In genomic region chr2:219059375-219059724, GRCh38 we compare ENCODE assay signal across 15 cellular contexts. TPM values are rescaled to one million over a fixed set of nuclear protein-coding genes. Genes with fewer than 3 reads are reported as not detected.
A peak's percentile ranks its signal among the peaks of the same experiment; 100 is the strongest.
DNase-seq lines count a peak whose midpoint lies in the region; ATAC-seq and TF ChIP-seq lines count a peak whose summit lies in the region.
"Had no signal": no experiment of that assay in that cellular context is flagged by ENCODE, and none has a peak within 500 bp of the region (broad histone marks: within the 10 kb centered on the region; RNA-seq: fewer than 3 reads in every experiment).

No MANE protein-coding gene starts in this region.

- WGBS in hepatocyte (ENCODE audit: low lambda C conversion rate, missing lambda C conversion rate) = 6% methylated on average over 17 of the region's 17 CpGs
- WGBS in prostate gland = 4% methylated on average over 17 of the region's 17 CpGs

- H3K27me3 ChIP-seq in CD8-positive, alpha-beta memory T cell (ENCODE audit: insufficient read depth, low read length, poor library complexity, severe bottlenecking) = peaks cover 39% of the 10 kb centered on the region
- peaks cover 84% of the 10 kb centered on the region for H3K27me3 ChIP-seq in RWPE2 (ENCODE audit: insufficient read depth, poor library complexity, severe bottlenecking)
- H3K27me3 ChIP-seq in hepatocyte = peaks cover 74% of the 10 kb centered on the region
- peaks cover 3% of the 10 kb centered on the region for H3K27me3 ChIP-seq in prostate gland (replicated peaks; ENCODE audit: insufficient read depth)

- no peak overlapping the region for H3K27ac ChIP-seq in CD8-positive, alpha-beta memory T cell (ENCODE audit: low read depth, low read length)
- H3K27ac ChIP-seq in RWPE2 (ENCODE audit: poor library complexity, severe bottlenecking) (no peak overlapping the region), hepatocyte (peak overlapping the region; percentile 61), prostate gland (peak overlapping the region in 1 of 2 donors; percentile 1)
- H3K27ac ChIP-seq: C4-2B, foreskin keratinocyte, SK-N-MC had no signal

- no peaks in the 10 kb centered on the region for H3K9me3 ChIP-seq in CD8-positive, alpha-beta memory T cell (ENCODE audit: low read length)
- H3K9me3 ChIP-seq in RWPE2 (ENCODE audit: severe bottlenecking) (no peaks in the 10 kb centered on the region), hepatocyte (ENCODE audit: low read depth) (no peaks in the 10 kb centered on the region), prostate gland (no peaks in the 10 kb centered on the region)

- no peaks in the 10 kb centered on the region for H3K9me3 Mint-ChIP-seq in CD8-positive, alpha-beta memory T cell
- H3K9me3 Mint-ChIP-seq in glutamatergic neuron (ENCODE audit: unreplicated experiment) = no peaks in the 10 kb centered on the region
- H3K9me3 Mint-ChIP-seq: activated CD4-positive, alpha-beta T cell treated with anti-CD3 and anti-CD28 coated beads, Interleukin-2, amount 10 ng/mL, durations not matched to agents 7 days and 5 days had no signal

- TF ChIP-seq CTCF in RWPE2 (IDR thresholded peaks at IDR 0.05; ENCODE audit: poor library complexity, severe bottlenecking) = no peak
- no peak for TF ChIP-seq CTCF in hepatocyte (IDR thresholded peaks at IDR 0.05; ENCODE audit: poor library complexity)
- no peak for TF ChIP-seq CTCF in prostate gland (IDR thresholded peaks at IDR 0.05)
- TF ChIP-seq CTCF in glutamatergic neuron (IDR thresholded peaks at IDR 0.05; ENCODE audit: partially characterized antibody, unreplicated experiment) = no peak

- TF ChIP-seq POLR2A in prostate gland (IDR thresholded peaks at IDR 0.05) (no peak), erythroblast (IDR thresholded peaks at IDR 0.05; ENCODE audit: low read length) (no peak)

- peaks cover 17% of the 10 kb centered on the region for H3K79me2 ChIP-seq in hepatocyte

- POLR2A ChIA-PET in CD8-positive, alpha-beta memory T cell (lab: Charles Lee) = no interaction called here

- H2AFZ ChIP-seq in hepatocyte = no peak overlapping the region

- peak overlapping the region; percentile 76 for H3K4me2 ChIP-seq in hepatocyte

- intact Hi-C loops in prostate gland (cut with DNase I) = loop anchor here (2.0 to 5.0 kb wide), 2 partner anchors 58 to 95 kb away; no protein-coding TSS in a partner anchor

- peaks cover 0 to 2% (median 0%) of the 10 kb centered on the region in 3 donors for H3K36me3 Mint-ChIP-seq in CD8-positive, alpha-beta memory T cell
- peaks cover under 1% of the 10 kb centered on the region for H3K36me3 Mint-ChIP-seq in glutamatergic neuron (ENCODE audit: unreplicated experiment)

- no peaks in the 10 kb centered on the region for H3K36me3 ChIP-seq in CD8-positive, alpha-beta memory T cell (ENCODE audit: insufficient read depth, low read length)
- H3K36me3 ChIP-seq in RWPE2 (ENCODE audit: low read depth) = no peaks in the 10 kb centered on the region
- H3K36me3 ChIP-seq in hepatocyte (replicated peaks; ENCODE audit: insufficient read depth, low read depth) = no peaks in the 10 kb centered on the region
- H3K36me3 ChIP-seq in prostate gland = no peaks in the 10 kb centered on the region

- peaks cover 53 to 74% of the 10 kb centered on the region in 2 donors for H3K27me3 Mint-ChIP-seq in CD8-positive, alpha-beta memory T cell
- H3K27me3 Mint-ChIP-seq in glutamatergic neuron (ENCODE audit: unreplicated experiment) = peaks cover 25% of the 10 kb centered on the region

- H3K4me1 Mint-ChIP-seq in CD8-positive, alpha-beta memory T cell = peaks cover 12 to 30% (median 23%) of the 10 kb centered on the region in 3 donors
- H3K4me1 Mint-ChIP-seq in glutamatergic neuron (ENCODE audit: low read depth, unreplicated experiment) = no peaks in the 10 kb centered on the region

- no peak for DNase-seq in CD8-positive, alpha-beta memory T cell
- DNase-seq in RWPE2 (ENCODE audit: low spot score) (no peak), hepatocyte (ENCODE audit: low spot score) (no peak), prostate gland (ENCODE audit: low spot score) (no peak), glutamatergic neuron (no peak), erythroblast (lab: John Stamatoyannopoulos, UW) (no peak)
- DNase-seq: activated CD4-positive, alpha-beta T cell treated with anti-CD3 and anti-CD28 coated beads, Interleukin-2, amount 10 ng/mL, durations not matched to agents 7 days and 5 days; activated naive CD4-positive, alpha-beta T cell; cortex of kidney had no signal

- peaks cover 21% of the 10 kb centered on the region for H3K4me1 ChIP-seq in CD8-positive, alpha-beta memory T cell (ENCODE audit: insufficient read depth, low read length)
- no peaks in the 10 kb centered on the region for H3K4me1 ChIP-seq in RWPE2 (ENCODE audit: insufficient read depth, poor library complexity, severe bottlenecking)
- H3K4me1 ChIP-seq in hepatocyte (ENCODE audit: insufficient read depth) = no peaks in the 10 kb centered on the region
- peaks cover 16% of the 10 kb centered on the region for H3K4me1 ChIP-seq in prostate gland (replicated peaks)
- H3K4me1 ChIP-seq: foreskin keratinocyte had no signal

- peak overlapping the region in 6 of 7 donors; percentile 19 to 67 (median 54) for H3K4me3 Mint-ChIP-seq in CD8-positive, alpha-beta memory T cell
- H3K4me3 Mint-ChIP-seq in glutamatergic neuron (ENCODE audit: unreplicated experiment) = no peak overlapping the region
- H3K4me3 Mint-ChIP-seq: activated CD4-positive, alpha-beta T cell treated with anti-CD3 and anti-CD28 coated beads, Interleukin-2, amount 10 ng/mL, durations not matched to agents 7 days and 5 days had no signal

- H3K27ac Mint-ChIP-seq in CD8-positive, alpha-beta memory T cell = no peak overlapping the region
- H3K27ac Mint-ChIP-seq in glutamatergic neuron (ENCODE audit: unreplicated experiment) = no peak overlapping the region
- H3K27ac Mint-ChIP-seq: activated CD4-positive, alpha-beta T cell treated with anti-CD3 and anti-CD28 coated beads, Interleukin-2, amount 10 ng/mL, durations not matched to agents 7 days and 5 days had no signal

- CTCF ChIA-PET in CD8-positive, alpha-beta memory T cell (lab: Charles Lee) = interaction anchor here (1.1 to 5.5 kb wide), 10 partner anchors 9 to 236 kb away, joined by 3 to 70 read pairs (median 18); partner anchors contain the start of genes CFAP65 and NHEJ1

- peaks cover 31% of the 10 kb centered on the region for H4K20me1 ChIP-seq in hepatocyte (ENCODE audit: insufficient read depth, poor library complexity, severe bottlenecking)

- H3K9me2 ChIP-seq in hepatocyte (replicated peaks; ENCODE audit: insufficient read depth) = no peaks in the 10 kb centered on the region

- no peak overlapping the region for H3K4me3 ChIP-seq in CD8-positive, alpha-beta memory T cell (ENCODE audit: low read length)
- H3K4me3 ChIP-seq in RWPE2 (ENCODE audit: severe bottlenecking) (no peak overlapping the region), hepatocyte (peak overlapping the region; percentile 72), prostate gland (peak overlapping the region; percentile 23 to 45)
- H3K4me3 ChIP-seq: SK-N-MC had no signal

- 0 out of 3 replicates have a peak, but pooled peaks have one; percentile 3 for ATAC-seq in RWPE2 (ENCODE audit: low read depth)
- ATAC-seq in HG03175 (IDR thresholded peaks at IDR 0.05; ENCODE audit: unreplicated experiment) = no peak
- no peak for ATAC-seq in GM21717 (IDR thresholded peaks at IDR 0.05; ENCODE audit: unreplicated experiment)
- ATAC-seq: foreskin keratinocyte had no signal

RNA-seq across cellular contexts. Expression of gene IHH, which starts 1.4 kb away (rescaled TPM):
- total RNA-seq in CD8-positive, alpha-beta memory T cell = not detected
- polyA plus RNA-seq in CD8-positive, alpha-beta memory T cell = not detected
- total RNA-seq in hepatocyte (23.0 and 23.1 TPM in 2 replicates), prostate gland (1 to 10 TPM; 3.2 to 9.6 TPM), glutamatergic neuron (ENCODE audit: unreplicated experiment) (not detected)
- 27.7 and 36.3 TPM in 2 replicates for polyA plus RNA-seq in hepatocyte
- total RNA-seq: activated CD4-positive, alpha-beta T cell treated with anti-CD3 and anti-CD28 coated beads, Interleukin-2, amount 10 ng/mL, durations not matched to agents 7 days and 5 days; foreskin keratinocyte had no signal

RNA-seq across cellular contexts. Expression of gene CFAP65, which starts 18.0 kb away (rescaled TPM):
- not detected for total RNA-seq in CD8-positive, alpha-beta memory T cell
- polyA plus RNA-seq in CD8-positive, alpha-beta memory T cell = not detected
- total RNA-seq in hepatocyte (0.03 and 0.12 TPM in 2 replicates), prostate gland (1 to 10 TPM in 1 of 2 donors, not detected in 1; 4.4 TPM), glutamatergic neuron (ENCODE audit: unreplicated experiment) (1.1 TPM)
- polyA plus RNA-seq in hepatocyte = 0.05 and 0.06 TPM in 2 replicates
- total RNA-seq: activated CD4-positive, alpha-beta T cell treated with anti-CD3 and anti-CD28 coated beads, Interleukin-2, amount 10 ng/mL, durations not matched to agents 7 days and 5 days; foreskin keratinocyte; lower leg skin had no signal
- polyA plus RNA-seq: foreskin keratinocyte had no signal

Comparison
In these comparisons a context has a peak if more than half of its experiments do, and no peak if none do; other contexts are left out.
1. H3K4me3 ChIP-seq: peak in hepatocyte (single experiment) and prostate gland (2 of 2); none in CD8-positive, alpha-beta memory T cell (single experiment) and RWPE2 (single experiment).